ENCODE assay signal across 12 cellular contexts in the genomic region with DNA sequence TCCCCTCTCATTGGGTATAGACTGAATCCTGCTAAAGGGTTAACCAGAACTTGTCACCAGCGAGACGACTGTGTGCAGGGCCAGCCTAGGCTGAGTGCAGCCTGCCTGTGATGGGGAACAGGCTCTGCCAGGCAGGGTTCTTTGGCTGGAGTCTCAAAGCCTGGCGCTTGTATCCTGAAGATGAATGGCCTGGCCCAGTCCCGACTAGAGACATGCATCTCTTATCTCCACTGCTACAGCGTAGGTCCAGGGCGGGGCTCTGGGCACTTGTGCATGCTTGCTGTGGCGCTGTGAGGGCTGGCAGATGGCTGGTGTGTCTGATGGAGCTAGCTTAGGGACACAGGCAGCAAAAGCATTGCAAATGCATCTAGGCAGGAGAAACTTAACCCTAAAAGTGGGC. TPM values are rescaled to one million over a fixed set of nuclear protein-coding genes. Genes with fewer than 3 reads are reported as not detected.
DNase-seq lines count a peak whose midpoint lies in the region; ATAC-seq, FAIRE-seq and TF ChIP-seq lines count a peak whose summit lies in the region.
"Had no signal": no experiment of that assay in that cellular context is flagged by ENCODE, and none has a peak within 500 bp of the region (broad histone marks: within the 10 kb centered on the region; RNA-seq: fewer than 3 reads in every experiment).

No MANE protein-coding gene starts in this region.

- H3K36me3 ChIP-seq in osteoblast (ENCODE audit: insufficient read depth, low read length): no peaks in the 10 kb centered on the region

- ATAC-seq in HG03097 (IDR thresholded peaks at IDR 0.05; ENCODE audit: low FRiP score, unreplicated experiment): no peak
- ATAC-seq in effector memory CD8-positive, alpha-beta T cell (replicated peaks): no peak
- ATAC-seq: WTC11 had no signal

- DNase-seq in D721Med (ENCODE audit: insufficient read length, low spot score): peak; percentile 66
- DNase-seq in NCI-H2227 (lab: John Stamatoyannopoulos, UW; ENCODE audit: unreplicated experiment): peak; percentile 56
- peak; percentile 86 to 93 for DNase-seq in cerebellar nuclear complex (lab: John Stamatoyannopoulos, UW)
- DNase-seq in medulla oblongata (ENCODE audit: extremely low spot score): peak; percentile 59
- DNase-seq in osteoblast (ENCODE audit: insufficient read length, low spot score, missing footprints): no peak
- DNase-seq in effector memory CD8-positive, alpha-beta T cell: no peak
- DNase-seq in GM10248 (ENCODE audit: extremely low spot score): no peak
- DNase-seq: NCI-H1105 had no signal

- no peak overlapping the region for H3K27ac ChIP-seq in osteoblast (ENCODE audit: low read depth, low read length)

- H3K4me3 ChIP-seq in osteoblast (ENCODE audit: insufficient read depth, low read length): no peak overlapping the region

- H2AFZ ChIP-seq in osteoblast (ENCODE audit: low read length): no peak overlapping the region

- TF ChIP-seq CTCF in D721Med (IDR thresholded peaks at IDR 0.05; ENCODE audit: insufficient read depth, missing control alignments) (no peak), osteoblast (IDR thresholded peaks at IDR 0.05; ENCODE audit: extremely low read depth, low read depth, low read length) (no peak), GM10248 (IDR thresholded peaks at IDR 0.05; ENCODE audit: control extremely low read depth, extremely low read depth, low read depth, missing control alignments) (no peak)

- H3K4me2 ChIP-seq in osteoblast (ENCODE audit: insufficient read depth, low read length): no peak overlapping the region

- H3K9me3 Mint-ChIP-seq in effector memory CD8-positive, alpha-beta T cell: no peaks in the 10 kb centered on the region
- H3K9me3 Mint-ChIP-seq: WTC11 had no signal

- H3K4me3 Mint-ChIP-seq in effector memory CD8-positive, alpha-beta T cell: no peak overlapping the region
- H3K4me3 Mint-ChIP-seq: WTC11 had no signal

- no peaks in the 10 kb centered on the region for H3K4me1 ChIP-seq in osteoblast (ENCODE audit: insufficient read depth, low read length)

- no peaks in the 10 kb centered on the region for H3K9me3 ChIP-seq in osteoblast (ENCODE audit: low read depth, low read length)

- H3K27ac Mint-ChIP-seq in effector memory CD8-positive, alpha-beta T cell: no peak overlapping the region
- H3K27ac Mint-ChIP-seq: WTC11 had no signal

- H3K4me1 Mint-ChIP-seq in effector memory CD8-positive, alpha-beta T cell (ENCODE audit: low read depth in 2 of 2): no peaks in the 10 kb centered on the region
- H3K4me1 Mint-ChIP-seq: WTC11 had no signal

- no peak for FAIRE-seq in D721Med (lab: Jason Lieb, UNC)
- FAIRE-seq: G401.6 had no signal

- POLR2A ChIA-PET in GM10248 (lab: Yijun Ruan, JAX): no interaction called here

- H3K27me3 Mint-ChIP-seq in effector memory CD8-positive, alpha-beta T cell: peaks cover 34 to 37% of the 10 kb centered on the region in 2 donors

- H4K20me1 ChIP-seq in osteoblast (ENCODE audit: insufficient read depth, low read length): no peaks in the 10 kb centered on the region

- CTCF ChIA-PET in GM10248 (lab: Yijun Ruan, JAX): interaction anchor here (1.7 kb wide), 1 partner anchor 10 kb away, joined by 4 read pairs; no protein-coding TSS in a partner anchor

- no peaks in the 10 kb centered on the region for H3K79me2 ChIP-seq in osteoblast (ENCODE audit: insufficient read depth, low read length)

- no peaks in the 10 kb centered on the region for H3K36me3 Mint-ChIP-seq in effector memory CD8-positive, alpha-beta T cell (ENCODE audit: insufficient read depth)
- H3K36me3 Mint-ChIP-seq: WTC11 had no signal

- no peaks in the 10 kb centered on the region for H3K27me3 ChIP-seq in osteoblast (ENCODE audit: insufficient read depth, low read length)

RNA-seq across cellular contexts. Expression of a gene that starts 50.1 kb away (rescaled TPM):
- 0.72 and 0.88 TPM in 2 replicates for total RNA-seq in osteoblast

RNA-seq across cellular contexts. Expression of a gene that starts 50.2 kb away (rescaled TPM):
- under 0.01 and 0.29 TPM in 2 replicates for total RNA-seq in osteoblast
- total RNA-seq: myocyte had no signal

Comparison
In these comparisons a context has a peak if more than half of its experiments do, and no peak if none do; other contexts are left out.
1. DNase-seq: peak in D721Med (single experiment), NCI-H2227 (single experiment), cerebellar nuclear complex (2 of 2) and medulla oblongata (single experiment); none in osteoblast (single experiment), effector memory CD8-positive, alpha-beta T cell (0 of 3) and GM10248 (single experiment).